Comparison of ENCODE assay signal across 21 cellular contexts in the genomic region with DNA sequence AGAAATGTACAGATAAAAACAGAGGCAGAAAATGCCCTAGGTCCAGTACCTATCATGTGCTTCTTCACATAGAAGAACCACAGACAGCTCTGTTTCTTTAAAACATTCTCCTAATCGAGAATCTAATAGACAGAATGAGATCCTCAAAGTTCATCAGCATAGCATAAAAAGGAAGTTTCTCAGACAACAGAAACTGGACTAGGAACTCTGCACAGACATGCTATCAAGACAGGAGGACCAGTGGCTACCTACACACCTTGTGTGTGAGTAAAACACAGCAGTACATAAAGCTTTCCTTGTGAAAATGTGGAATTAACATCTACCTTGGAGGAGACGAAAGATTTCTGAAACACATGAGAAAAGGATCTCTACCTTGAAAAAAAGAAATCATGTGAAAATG.
"Had no signal": no experiment of that assay in that cellular context is flagged by ENCODE, and none has a peak within 500 bp of the region (broad histone marks: within the 10 kb centered on the region; RNA-seq: fewer than 3 reads in every experiment).

No MANE protein-coding gene starts in this region.

- H3K9me3 ChIP-seq: body of pancreas, stomach, suprapubic skin, tibial nerve had no signal

- H3K4me1 ChIP-seq: body of pancreas, heart right ventricle, stomach, suprapubic skin, tibial nerve had no signal

- H3K4me1 Mint-ChIP-seq: activated CD4-positive, alpha-beta memory T cell treated with anti-CD3 and anti-CD28 coated beads, Interleukin-2, amount 10 ng/mL, durations not matched to agents 7 days and 5 days; activated CD4-positive, alpha-beta T cell treated with anti-CD3 and anti-CD28 coated beads, Interleukin-2, amount 10 ng/mL, durations not matched to agents 24 days and 14 days; stimulated activated effector memory CD8-positive, alpha-beta T cell treated with anti-CD3 and anti-CD28 coated beads, Interleukin-12 subunit alpha, Interleukin-12 subunit beta, amount 100 ng/mL, for 72 hours had no signal

- H3K27ac Mint-ChIP-seq: activated CD4-positive, alpha-beta memory T cell treated with anti-CD3 and anti-CD28 coated beads, Interleukin-2, amount 10 ng/mL, durations not matched to agents 7 days and 5 days; activated CD4-positive, alpha-beta T cell treated with anti-CD3 and anti-CD28 coated beads, Interleukin-2, amount 10 ng/mL, durations not matched to agents 24 days and 14 days; activated naive CD4-positive, alpha-beta T cell treated with anti-CD3 and anti-CD28 coated beads, Interleukin-2, amount 50 U/mL, for 24 hours; activated T-helper 1 cell treated with anti-CD3 and anti-CD28 coated beads, Interleukin-12 subunit alpha, Interleukin-12 subunit beta, Interleukin-2, Interleukin-4 antibody, amounts not matched to agents 30 ng/mL and 10 ng/mL and 1 ng/mL, durations not matched to agents 14 hours and 24 hours and 36 hours; stimulated activated effector memory CD8-positive, alpha-beta T cell treated with anti-CD3 and anti-CD28 coated beads, Interleukin-12 subunit alpha, Interleukin-12 subunit beta, amount 100 ng/mL, for 72 hours had no signal

- H3K27ac ChIP-seq: body of pancreas, cardiac muscle cell, epithelial cell of prostate, heart right ventricle, stomach, suprapubic skin, tibial nerve had no signal

- H3K4me3 Mint-ChIP-seq: activated CD4-positive, alpha-beta memory T cell treated with anti-CD3 and anti-CD28 coated beads, Interleukin-2, amount 10 ng/mL, durations not matched to agents 7 days and 5 days; activated CD4-positive, alpha-beta T cell treated with anti-CD3 and anti-CD28 coated beads, Interleukin-2, amount 10 ng/mL, durations not matched to agents 24 days and 14 days; activated naive CD4-positive, alpha-beta T cell treated with anti-CD3 and anti-CD28 coated beads, Interleukin-2, amount 50 U/mL, for 24 hours; activated T-helper 1 cell treated with anti-CD3 and anti-CD28 coated beads, Interleukin-12 subunit alpha, Interleukin-12 subunit beta, Interleukin-2, Interleukin-4 antibody, amounts not matched to agents 30 ng/mL and 10 ng/mL and 1 ng/mL, durations not matched to agents 14 hours and 24 hours and 36 hours; naive B cell; stimulated activated effector memory CD8-positive, alpha-beta T cell treated with anti-CD3 and anti-CD28 coated beads, Interleukin-12 subunit alpha, Interleukin-12 subunit beta, amount 100 ng/mL, for 72 hours had no signal

- H3K9me3 Mint-ChIP-seq: activated CD4-positive, alpha-beta T cell treated with anti-CD3 and anti-CD28 coated beads, Interleukin-2, amount 10 ng/mL, durations not matched to agents 24 days and 14 days; activated naive CD4-positive, alpha-beta T cell treated with anti-CD3 and anti-CD28 coated beads, Interleukin-2, amount 50 U/mL, for 24 hours; activated T-helper 1 cell treated with anti-CD3 and anti-CD28 coated beads, Interleukin-12 subunit alpha, Interleukin-12 subunit beta, Interleukin-2, Interleukin-4 antibody, amounts not matched to agents 30 ng/mL and 10 ng/mL and 1 ng/mL, durations not matched to agents 14 hours and 24 hours and 36 hours had no signal

- ATAC-seq: body of pancreas; heart right ventricle; left colon; sciatic nerve; stimulated activated effector memory CD8-positive, alpha-beta T cell treated with anti-CD3 and anti-CD28 coated beads, Interleukin-12 subunit alpha, Interleukin-12 subunit beta, amount 100 ng/mL, for 72 hours had no signal

- H3K4me3 ChIP-seq: body of pancreas, cardiac muscle cell, heart right ventricle, stomach, suprapubic skin, tibial nerve had no signal

- H3K27me3 ChIP-seq: body of pancreas, cardiac muscle cell, heart right ventricle, stomach, suprapubic skin, tibial nerve had no signal

- H3K36me3 ChIP-seq: cardiac muscle cell, heart right ventricle, stomach, suprapubic skin, tibial nerve had no signal

- H3K36me3 Mint-ChIP-seq: stimulated activated effector memory CD8-positive, alpha-beta T cell treated with anti-CD3 and anti-CD28 coated beads, Interleukin-12 subunit alpha, Interleukin-12 subunit beta, amount 100 ng/mL, for 72 hours had no signal

- DNase-seq: activated CD4-positive, alpha-beta memory T cell treated with anti-CD3 and anti-CD28 coated beads, Interleukin-2, amount 10 ng/mL, durations not matched to agents 7 days and 5 days; activated CD4-positive, alpha-beta T cell treated with anti-CD3 and anti-CD28 coated beads, Interleukin-2, amount 10 ng/mL, durations not matched to agents 24 days and 14 days; activated gamma-delta T cell; anterior cingulate cortex; body of pancreas; heart right ventricle; left colon; mesendoderm; naive B cell; occipital lobe; small intestine; stimulated activated CD4-positive, alpha-beta T cell treated with anti-CD3 and anti-CD28 coated beads, Interleukin-2, amount 100 ng/mL, for 24 hours; stomach had no signal

- H3K27me3 Mint-ChIP-seq: activated CD4-positive, alpha-beta memory T cell treated with anti-CD3 and anti-CD28 coated beads, Interleukin-2, amount 10 ng/mL, durations not matched to agents 7 days and 5 days; activated CD4-positive, alpha-beta T cell treated with anti-CD3 and anti-CD28 coated beads, Interleukin-2, amount 10 ng/mL, durations not matched to agents 24 days and 14 days had no signal
